7 cellular contexts compared by ENCODE assay signal in genomic region chr22:38963291-38963738, GRCh38. TPM values are rescaled to one million over a fixed set of nuclear protein-coding genes. Genes with fewer than 3 reads are reported as not detected.
"Had no signal": no experiment of that assay in that cellular context is flagged by ENCODE, and none has a peak within 500 bp of the region (broad histone marks: within the 10 kb centered on the region; RNA-seq: fewer than 3 reads in every experiment).

No MANE protein-coding gene starts in this region.

RNA-seq across cellular contexts. Expression of gene APOBEC3A, which starts 5.9 kb away (rescaled TPM):
- total RNA-seq: activated CD4-positive, alpha-beta T cell treated with anti-CD3 and anti-CD28 coated beads, Interleukin-2, amount 10 ng/mL, durations not matched to agents 7 days and 5 days; activated CD8-positive, alpha-beta T cell treated with anti-CD3 and anti-CD28 coated beads, Interleukin-2, amount 10 ng/mL, durations not matched to agents 7 days and 5 days; activated naive CD8-positive, alpha-beta T cell treated with anti-CD3 and anti-CD28 coated beads, Interleukin-2, amount 10 ng/mL, durations not matched to agents 7 days and 5 days; activated T-helper 2 cell treated with anti-CD3 and anti-CD28 coated beads, Interferon-gamma antibody, Interleukin-2, Interleukin-4, amounts not matched to agents 10 μg/mL and 5 μg/mL and 100 μg/mL, durations not matched to agents 14 hours and 24 hours and 36 hours; frontal cortex; lung microvascular endothelial cell had no signal
- polyA plus RNA-seq: immature natural killer cell had no signal

RNA-seq across cellular contexts. Expression of gene APOBEC3B, which starts 18.8 kb away (rescaled TPM):
- total RNA-seq: frontal cortex had no signal

RNA-seq across cellular contexts. Expression of gene APOBEC3C, which starts 50.7 kb away (rescaled TPM):
- total RNA-seq: frontal cortex had no signal
